Comparison of ENCODE assay signal across 10 cellular contexts in genomic region chr6:10658910-10659696, GRCh38. TPM values are rescaled to one million over a fixed set of nuclear protein-coding genes. Genes with fewer than 3 reads are reported as not detected.
A peak's percentile ranks its signal among the peaks of the same experiment; 100 is the strongest.
DNase-seq lines count a peak whose midpoint lies in the region; ATAC-seq and TF ChIP-seq lines count a peak whose summit lies in the region.
"Had no signal": no experiment of that assay in that cellular context is flagged by ENCODE, and none has a peak within 500 bp of the region (broad histone marks: within the 10 kb centered on the region; RNA-seq: fewer than 3 reads in every experiment).

No MANE protein-coding gene starts in this region.

- no peak for TF ChIP-seq CTCF in AG04450 (IDR thresholded peaks at IDR 0.05; ENCODE audit: low read depth, low read length)

- H3K4me3 Mint-ChIP-seq in central memory CD8-positive, alpha-beta T cell, result peak overlapping the region; percentile 70
- H3K4me3 Mint-ChIP-seq in naive thymus-derived CD8-positive, alpha-beta T cell, result peak overlapping the region in 8 of 10 donors; percentile 24 to 81 (median 65)

- H3K36me3 ChIP-seq in H7 (replicated peaks; ENCODE audit: control insufficient read depth, insufficient read depth, low read length), result no peaks in the 10 kb centered on the region; the same call in 1 of the 2 replicates

- CTCF ChIA-PET in AG04450 (lab: Charles Lee), result interaction anchor here (0.6 to 1.0 kb wide), 2 partner anchors 12 to 143 kb away, joined by 3 to 9 read pairs; no protein-coding TSS in a partner anchor

- H3K9me3 Mint-ChIP-seq in central memory CD8-positive, alpha-beta T cell, result no peaks in the 10 kb centered on the region
- peaks cover 0 to 3% (median 0%) of the 10 kb centered on the region in 9 donors for H3K9me3 Mint-ChIP-seq in naive thymus-derived CD8-positive, alpha-beta T cell

- peaks cover 9% of the 10 kb centered on the region for H3K4me1 Mint-ChIP-seq in central memory CD8-positive, alpha-beta T cell
- H3K4me1 Mint-ChIP-seq in naive thymus-derived CD8-positive, alpha-beta T cell, result peaks cover 4 to 14% (median 10%) of the 10 kb centered on the region in 4 donors

- no peaks in the 10 kb centered on the region for H3K36me3 Mint-ChIP-seq in central memory CD8-positive, alpha-beta T cell (ENCODE audit: insufficient read depth)
- H3K36me3 Mint-ChIP-seq in naive thymus-derived CD8-positive, alpha-beta T cell, result peaks cover 0 to 7% (median 0%) of the 10 kb centered on the region in 3 donors

- H3K9me3 ChIP-seq in AG04450 (ENCODE audit: control insufficient read depth, insufficient read depth, low read length), result peaks cover 8% of the 10 kb centered on the region; the same call in 1 of the 2 replicates

- DNase-seq in AG04450 (ENCODE audit: low read depth, low spot score) (no peak), H7 (no peak), NCI-H2081 treated with DMSO at 0.1 percent for 48 hours (lab: John Stamatoyannopoulos, UW) (no peak), NCI-H774 (lab: John Stamatoyannopoulos, UW) (no peak)
- DNase-seq in central memory CD8-positive, alpha-beta T cell (ENCODE audit: low spot score in 2 of 2), result no peak
- DNase-seq in naive thymus-derived CD8-positive, alpha-beta T cell, result no peak
- DNase-seq: cerebellar nuclear complex had no signal

- H3K27ac Mint-ChIP-seq in central memory CD8-positive, alpha-beta T cell (ENCODE audit: low read depth), result peak overlapping the region; percentile 53
- peak overlapping the region in 3 of 10 donors; percentile 38 to 68 (median 56) for H3K27ac Mint-ChIP-seq in naive thymus-derived CD8-positive, alpha-beta T cell

- H3K27ac ChIP-seq in AG04450 (ENCODE audit: low read depth, low read length), result no peak overlapping the region

- ATAC-seq in central memory CD8-positive, alpha-beta T cell (replicated peaks; ENCODE audit: extremely low read depth, poor library complexity, severe bottlenecking), result no peak
- ATAC-seq in naive thymus-derived CD8-positive, alpha-beta T cell, result peak in 1 of 2 donors; percentile 23
- ATAC-seq in GM21619 (IDR thresholded peaks at IDR 0.05; ENCODE audit: unreplicated experiment), result no peak
- no peak for ATAC-seq in GM18858 (IDR thresholded peaks at IDR 0.05; ENCODE audit: unreplicated experiment)

- H3K27me3 Mint-ChIP-seq in central memory CD8-positive, alpha-beta T cell, result peaks cover 35% of the 10 kb centered on the region
- peaks cover 0 to 15% (median 6%) of the 10 kb centered on the region in 5 donors for H3K27me3 Mint-ChIP-seq in naive thymus-derived CD8-positive, alpha-beta T cell

- POLR2A ChIA-PET in AG04450 (lab: Yijun Ruan, JAX), result interaction anchor here (0.6 kb wide), 1 partner anchor 121 kb away, joined by 8 read pairs; no protein-coding TSS in a partner anchor
- POLR2A ChIA-PET in naive thymus-derived CD8-positive, alpha-beta T cell (lab: Charles Lee), result interaction anchor here (1.1 kb wide), 1 partner anchor 13 kb away, joined by 4 read pairs; no protein-coding TSS in a partner anchor

- peak overlapping the region; percentile 59 for H3K4me3 ChIP-seq in AG04450 (ENCODE audit: low read depth, low read length)
- peak overlapping the region; percentile 47 for H3K4me3 ChIP-seq in H7 (ENCODE audit: insufficient read depth, low read depth, low read length)

- H3K27me3 ChIP-seq in AG04450 (ENCODE audit: control insufficient read depth, insufficient read depth, low read length) (peaks cover 2% of the 10 kb centered on the region), H7 (ENCODE audit: control insufficient read depth, insufficient read depth, low read length) (no peaks in the 10 kb centered on the region; the same call in 1 of the 2 replicates)

RNA-seq across cellular contexts. Expression of gene C6orf52, which starts 35.3 kb away (rescaled TPM):
- 0.63 and 0.74 TPM in 2 replicates for polyA plus RNA-seq in AG04450 (2011; rRNA removed)
- polyA minus RNA-seq in AG04450 (2011; rRNA and poly(A)+ RNA removed), result not detected in 2 replicates
- total RNA-seq in H7 (2014; rRNA removed; shearing (Covaris generic)), result 0.26 and 4.6 TPM in 2 replicates
- total RNA-seq in naive thymus-derived CD8-positive, alpha-beta T cell, result 1 to 10 TPM; 1.2 to 1.8 TPM
- 1 to 10 TPM in 1 of 3 donors, under 1 TPM in 1, not detected in 1; 0.60 to 1.0 TPM for polyA plus RNA-seq in naive thymus-derived CD8-positive, alpha-beta T cell
- total RNA-seq: skeletal muscle tissue had no signal

RNA-seq across cellular contexts. Expression of gene PAK1IP1, which starts 35.7 kb away (rescaled TPM):
- polyA plus RNA-seq in AG04450 (2011; rRNA removed), result 18.7 and 24.2 TPM in 2 replicates
- polyA minus RNA-seq in AG04450 (2011; rRNA and poly(A)+ RNA removed), result 6.9 and 9.8 TPM in 2 replicates
- total RNA-seq in H7 (2014; rRNA removed; shearing (Covaris generic)), result 39.9 and 44.8 TPM in 2 replicates
- total RNA-seq in naive thymus-derived CD8-positive, alpha-beta T cell, result 10 to 100 TPM in 1 of 2 experiments, 1 to 10 TPM in 1; 8.5 to 11.0 TPM
- 10 to 100 TPM; 17.6 to 26.9 (median 22.4) TPM for polyA plus RNA-seq in naive thymus-derived CD8-positive, alpha-beta T cell
